Comparison of ENCODE assay signal across 8 cellular contexts in genomic region chr3:45035441-45036301, GRCh38. TPM values are rescaled to one million over a fixed set of nuclear protein-coding genes. Genes with fewer than 3 reads are reported as not detected.
DNase-seq lines count a peak whose midpoint lies in the region; ATAC-seq and TF ChIP-seq lines count a peak whose summit lies in the region.

No MANE protein-coding gene starts in this region.

- H3K9me3 ChIP-seq in HUES64 (ENCODE audit: insufficient read depth, low read depth, low read length) (no peaks in the 10 kb centered on the region), right atrium auricular region (no peaks in the 10 kb centered on the region)

- no peak overlapping the region for H3K9ac ChIP-seq in HUES64 (ENCODE audit: low read depth, low read length)

- no peak for ATAC-seq in GM19452 (IDR thresholded peaks at IDR 0.05; ENCODE audit: unreplicated experiment)
- no peak for ATAC-seq in HG03565 (IDR thresholded peaks at IDR 0.05; ENCODE audit: unreplicated experiment)
- no peak for ATAC-seq in GM19455 (IDR thresholded peaks at IDR 0.05; ENCODE audit: unreplicated experiment)

- H3K36me3 Mint-ChIP-seq in activated naive CD4-positive, alpha-beta T cell treated with anti-CD3 and anti-CD28 coated beads, Interleukin-2, amount 50 U/mL, for 24 hours = no peaks in the 10 kb centered on the region

- H3K4me3 ChIP-seq in HUES64 (ENCODE audit: low read length) = peak overlapping the region; percentile 44
- H3K4me3 ChIP-seq in right atrium auricular region = peak overlapping the region; percentile 13 to 41
- H3K4me3 ChIP-seq in skeletal muscle cell (ENCODE audit: low read depth, low read length) = peak overlapping the region; percentile 8

- H3K4me3 Mint-ChIP-seq in activated naive CD4-positive, alpha-beta T cell treated with anti-CD3 and anti-CD28 coated beads, Interleukin-2, amount 50 U/mL, for 24 hours = peak overlapping the region; percentile 86

- 29% methylated on average over 64 of the region's 64 CpGs for WGBS in HUES64

- H3K9me3 Mint-ChIP-seq in activated naive CD4-positive, alpha-beta T cell treated with anti-CD3 and anti-CD28 coated beads, Interleukin-2, amount 50 U/mL, for 24 hours = no peaks in the 10 kb centered on the region

- no peak for DNase-seq in right atrium auricular region (ENCODE audit: low spot score)
- DNase-seq in skeletal muscle cell (ENCODE audit: low read depth) = no peak
- no peak for DNase-seq in NCI-H1417 (lab: John Stamatoyannopoulos, UW)

- peaks cover 46% of the 10 kb centered on the region for H3K27me3 ChIP-seq in HUES64 (ENCODE audit: insufficient read depth, low read length)
- H3K27me3 ChIP-seq in right atrium auricular region = no peaks in the 10 kb centered on the region

- H3K4me1 ChIP-seq in HUES64 (ENCODE audit: insufficient read depth, low read length) = peaks cover 6% of the 10 kb centered on the region; the same call in 1 of the 2 replicates
- peaks cover 0 to 45% of the 10 kb centered on the region in 2 donors for H3K4me1 ChIP-seq in right atrium auricular region

- TF ChIP-seq CTCF in right atrium auricular region (IDR thresholded peaks at IDR 0.05) = peak in 1 of 2 donors; percentile 15

- H3K27ac ChIP-seq in HUES64 (ENCODE audit: low read depth, low read length) (no peak overlapping the region), right atrium auricular region (peak overlapping the region; percentile 31 to 39)

- H3K4me1 Mint-ChIP-seq in activated naive CD4-positive, alpha-beta T cell treated with anti-CD3 and anti-CD28 coated beads, Interleukin-2, amount 50 U/mL, for 24 hours = peaks cover 44% of the 10 kb centered on the region

- H3K27me3 Mint-ChIP-seq in activated naive CD4-positive, alpha-beta T cell treated with anti-CD3 and anti-CD28 coated beads, Interleukin-2, amount 50 U/mL, for 24 hours = peaks cover 4% of the 10 kb centered on the region

- no peaks in the 10 kb centered on the region for H3K36me3 ChIP-seq in HUES64 (ENCODE audit: insufficient read depth, low read length)
- H3K36me3 ChIP-seq in right atrium auricular region = peaks cover 12% of the 10 kb centered on the region

- H3K27ac Mint-ChIP-seq in activated naive CD4-positive, alpha-beta T cell treated with anti-CD3 and anti-CD28 coated beads, Interleukin-2, amount 50 U/mL, for 24 hours = no peak overlapping the region

RNA-seq across cellular contexts. Expression of gene CLEC3B, which starts 9.6 kb away (rescaled TPM):
- 0.85 TPM for polyA plus RNA-seq in HUES64 (2013, experiment 1 of 2)
- polyA plus RNA-seq in HUES64 (2013, experiment 2 of 2) = not detected
- 100 to 1,000 TPM; 138 to 180 TPM for total RNA-seq in right atrium auricular region

RNA-seq across cellular contexts. Expression of gene EXOSC7, which starts 59.6 kb away (rescaled TPM):
- 61.3 TPM for polyA plus RNA-seq in HUES64 (2013, experiment 1 of 2)
- 67.0 TPM for polyA plus RNA-seq in HUES64 (2013, experiment 2 of 2)
- total RNA-seq in right atrium auricular region = 10 to 100 TPM; 38.9 to 52.5 TPM

RNA-seq across cellular contexts. Expression of gene ZDHHC3, which starts 59.7 kb away (rescaled TPM):
- polyA plus RNA-seq in HUES64 (2013, experiment 1 of 2) = 44.6 TPM
- polyA plus RNA-seq in HUES64 (2013, experiment 2 of 2) = 47.0 TPM
- 10 to 100 TPM; 40.6 to 60.5 TPM for total RNA-seq in right atrium auricular region
